In the genomic region with DNA sequence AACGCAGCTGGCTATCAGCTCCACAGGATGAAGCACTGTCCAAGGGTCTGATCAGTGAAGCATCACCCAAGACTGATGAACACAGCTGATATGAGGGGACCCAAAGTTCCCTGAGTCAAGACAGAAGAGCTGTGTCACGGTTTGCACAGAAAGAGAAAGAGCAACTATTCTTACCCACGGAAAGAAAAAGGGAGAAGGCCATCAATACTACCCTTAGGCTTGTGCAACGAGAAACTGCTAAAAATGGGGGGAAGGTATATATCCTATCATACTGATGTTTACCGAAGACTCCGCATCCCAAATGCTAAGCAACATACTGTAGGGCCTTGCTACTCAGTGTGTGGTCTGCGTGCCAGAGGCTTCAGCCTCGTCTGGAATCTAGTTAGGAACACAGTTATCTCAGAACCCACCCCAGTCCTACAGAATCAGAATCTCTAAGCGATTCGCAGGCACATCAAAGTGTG, we compare ENCODE assay signal across 6 cellular contexts. TPM values are rescaled to one million over a fixed set of nuclear protein-coding genes. Genes with fewer than 3 reads are reported as not detected.
DNase-seq lines count a peak whose midpoint lies in the region; ATAC-seq and TF ChIP-seq lines count a peak whose summit lies in the region.

No MANE protein-coding gene starts in this region.

- H3F3A ChIP-seq in neural cell (ENCODE audit: insufficient read depth, low read length, poor library complexity, severe bottlenecking), result no peaks in the 10 kb centered on the region

- ATAC-seq in HG02610 (IDR thresholded peaks at IDR 0.05; ENCODE audit: unreplicated experiment) (no peak), GM21825 (IDR thresholded peaks at IDR 0.05; ENCODE audit: unreplicated experiment) (no peak)

- H3K4me1 ChIP-seq in Karpas-422 (ENCODE audit: low read length), result peaks cover 38% of the 10 kb centered on the region

- TF ChIP-seq EP300 in neural cell (conservative IDR thresholded peaks at IDR 0.05; ENCODE audit: poor library complexity, severe bottlenecking), result no peak

- DNase-seq in Karpas-422 (peak; percentile 52), brain microvascular endothelial cell (peak; percentile 5), dermis blood vessel endothelial cell (no peak)

- no peaks in the 10 kb centered on the region for H3K27me3 ChIP-seq in Karpas-422 (ENCODE audit: low read length)
- no peaks in the 10 kb centered on the region for H3K27me3 ChIP-seq in brain microvascular endothelial cell (replicated peaks)
- no peaks in the 10 kb centered on the region for H3K27me3 ChIP-seq in neural cell (ENCODE audit: insufficient read depth, low read depth, low read length)

- no peak for TF ChIP-seq RAD21 in neural cell (conservative IDR thresholded peaks at IDR 0.05)

- H3K9me2 ChIP-seq in Karpas-422 (replicated peaks; ENCODE audit: insufficient read depth, low read length) (no peaks in the 10 kb centered on the region), neural cell (ENCODE audit: insufficient read depth, low read length) (no peaks in the 10 kb centered on the region)

- H3K9me3 ChIP-seq in Karpas-422 (ENCODE audit: low read length), result no peaks in the 10 kb centered on the region
- H3K9me3 ChIP-seq in neural cell (ENCODE audit: low read length), result no peaks in the 10 kb centered on the region

- H3K4me3 ChIP-seq in Karpas-422 (ENCODE audit: low read length) (peak overlapping the region; percentile 89), brain microvascular endothelial cell (ENCODE audit: low read depth, low read length) (peak overlapping the region; percentile 93), neural cell (ENCODE audit: low read length) (peak overlapping the region; percentile 87)

- TF ChIP-seq CTCF in brain microvascular endothelial cell (IDR thresholded peaks at IDR 0.05; ENCODE audit: low read depth, low read length, missing control alignments), result no peak
- no peak for TF ChIP-seq CTCF in neural cell (IDR thresholded peaks at IDR 0.05; ENCODE audit: poor library complexity, severe bottlenecking)

- H3K4me2 ChIP-seq in Karpas-422 (ENCODE audit: low read depth, low read length, poor library complexity, severe bottlenecking) (peak overlapping the region; percentile 91), neural cell (ENCODE audit: low read length) (peak overlapping the region; percentile 99)

- H3K27ac ChIP-seq in Karpas-422 (ENCODE audit: low read length) (0 out of 2 replicates have a peak overlapping the region, but pooled peaks have one; percentile 3), brain microvascular endothelial cell (peak overlapping the region; percentile 71), neural cell (ENCODE audit: low read length) (peak overlapping the region; percentile 72)

- H2AFZ ChIP-seq in Karpas-422 (ENCODE audit: low read length), result no peak overlapping the region
- H2AFZ ChIP-seq in neural cell (ENCODE audit: low read depth, low read length), result peak overlapping the region; percentile 77

- 0 out of 2 replicates have a peak, but pooled peaks cover 9% of the 10 kb centered on the region for H3K36me3 ChIP-seq in Karpas-422 (ENCODE audit: insufficient read depth, low read length)
- H3K36me3 ChIP-seq in brain microvascular endothelial cell (replicated peaks), result peaks cover 2% of the 10 kb centered on the region
- H3K36me3 ChIP-seq in neural cell (ENCODE audit: insufficient read depth, low read length), result no peaks in the 10 kb centered on the region

- H4K20me1 ChIP-seq in Karpas-422 (ENCODE audit: insufficient read depth, low read depth, low read length) (peaks cover 22% of the 10 kb centered on the region), neural cell (ENCODE audit: insufficient read depth) (no peaks in the 10 kb centered on the region)

- in situ Hi-C loops in brain microvascular endothelial cell (cut with HindIII; ENCODE audit: low pct_ligation_motif_present, low sequenced_read_pairs), result no loop called here

- H3K9ac ChIP-seq in Karpas-422 (ENCODE audit: low read length), result peak overlapping the region; percentile 82
- H3K9ac ChIP-seq in neural cell (ENCODE audit: low read length), result peak overlapping the region; percentile 87

- H3K79me2 ChIP-seq in Karpas-422 (ENCODE audit: low read length) (peaks cover 59% of the 10 kb centered on the region), neural cell (replicated peaks; ENCODE audit: insufficient read depth, low read length) (peaks cover 51% of the 10 kb centered on the region)

TF ChIP-seq in neural cell, 6 proteins besides CTCF, POLR2A, EP300 and RAD21:
- TF ChIP-seq EZH2 (IDR thresholded peaks at IDR 0.05; ENCODE audit: borderline replicate concordance, insufficient read depth, low read length, poor library complexity, severe bottlenecking) (no peak), REST (IDR thresholded peaks at IDR 0.05; ENCODE audit: borderline replicate concordance) (no peak), MXI1 (conservative IDR thresholded peaks at IDR 0.05; ENCODE audit: poor library complexity, severe bottlenecking) (no peak), SMC3 (conservative IDR thresholded peaks at IDR 0.05; ENCODE audit: poor library complexity) (no peak), TAF1 (IDR thresholded peaks at IDR 0.05; ENCODE audit: low read depth) (no peak), POLR2AphosphoS5 (IDR thresholded peaks at IDR 0.05) (no peak)
TF ChIP-seq in neural cell: peak in this region for 0.

RNA-seq across cellular contexts. Expression of gene FASTKD5, which starts 0.7 kb away (rescaled TPM):
- total RNA-seq in Karpas-422 (2014; rRNA removed; shearing (Covaris generic); ENCODE audit: low replicate concordance), result 13.1 and 17.5 TPM in 2 replicates
- 14.2 and 17.0 TPM in 2 replicates for polyA plus RNA-seq in neural cell
- polyA minus RNA-seq in neural cell, result 29.9 and 31.3 TPM in 2 replicates
- total RNA-seq in dermis blood vessel endothelial cell, result 20.4 and 23.7 TPM in 2 replicates

RNA-seq across cellular contexts. Expression of gene UBOX5, which starts 0.7 kb away (rescaled TPM):
- 2.9 and 4.2 TPM in 2 replicates for total RNA-seq in Karpas-422 (2014; rRNA removed; shearing (Covaris generic); ENCODE audit: low replicate concordance)
- 1.8 and 3.6 TPM in 2 replicates for polyA plus RNA-seq in neural cell
- polyA minus RNA-seq in neural cell, result 5.4 and 6.1 TPM in 2 replicates
- 2.7 and 3.8 TPM in 2 replicates for total RNA-seq in dermis blood vessel endothelial cell

RNA-seq across cellular contexts. Expression of gene LZTS3, which starts 14.3 kb away (rescaled TPM):
- total RNA-seq in Karpas-422 (2014; rRNA removed; shearing (Covaris generic); ENCODE audit: low replicate concordance), result 3.1 and 9.1 TPM in 2 replicates
- 33.8 and 42.0 TPM in 2 replicates for polyA plus RNA-seq in neural cell
- polyA minus RNA-seq in neural cell, result 31.4 and 32.3 TPM in 2 replicates
- total RNA-seq in dermis blood vessel endothelial cell, result 6.1 and 8.2 TPM in 2 replicates

RNA-seq across cellular contexts. Expression of gene DDRGK1, which starts 45.5 kb away (rescaled TPM):
- total RNA-seq in Karpas-422 (2014; rRNA removed; shearing (Covaris generic); ENCODE audit: low replicate concordance), result 22.0 and 48.5 TPM in 2 replicates
- 67.6 and 77.8 TPM in 2 replicates for polyA plus RNA-seq in neural cell
- polyA minus RNA-seq in neural cell, result 43.8 and 44.9 TPM in 2 replicates
- total RNA-seq in dermis blood vessel endothelial cell, result 41.0 and 53.1 TPM in 2 replicates

RNA-seq across cellular contexts. Expression of gene ITPA, which starts 50.3 kb away (rescaled TPM):
- total RNA-seq in Karpas-422 (2014; rRNA removed; shearing (Covaris generic); ENCODE audit: low replicate concordance), result 76.9 and 94.4 TPM in 2 replicates
- 87.1 and 89.5 TPM in 2 replicates for polyA plus RNA-seq in neural cell
- polyA minus RNA-seq in neural cell, result 26.3 and 27.3 TPM in 2 replicates
- 33.6 and 36.6 TPM in 2 replicates for total RNA-seq in dermis blood vessel endothelial cell

Comparison
In these comparisons a context has a peak if more than half of its experiments do, and no peak if none do; other contexts are left out.
1. H3K27ac ChIP-seq: peak in every context shown above with its lines; median percentile 72 in neural cell; 71 in brain microvascular endothelial cell; 3 in Karpas-422.